ENCODE assay signal across 10 cellular contexts in the genomic region with DNA sequence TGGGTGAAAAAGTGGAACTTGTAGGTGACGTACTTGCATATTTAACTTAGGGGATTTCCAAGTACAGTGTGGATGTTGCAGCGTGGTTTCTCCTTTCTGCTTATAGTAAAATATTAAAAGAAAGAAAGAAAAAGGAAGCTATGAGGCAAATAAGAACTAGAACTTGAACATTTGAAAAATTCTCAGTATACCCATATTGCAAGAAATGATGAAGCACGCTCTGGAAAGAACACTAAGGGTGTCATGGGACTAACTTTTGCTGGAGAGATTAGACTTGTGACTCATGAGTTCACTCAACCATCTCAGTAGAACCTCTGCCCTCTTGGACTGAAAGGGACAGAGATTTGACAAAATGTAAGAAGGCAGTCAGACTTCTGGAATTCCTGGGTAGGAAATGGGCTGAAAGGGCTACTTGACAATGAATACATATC.
DNase-seq lines count a peak whose midpoint lies in the region; ATAC-seq and TF ChIP-seq lines count a peak whose summit lies in the region.
"Had no signal": no experiment of that assay in that cellular context is flagged by ENCODE, and none has a peak within 500 bp of the region (broad histone marks: within the 10 kb centered on the region; RNA-seq: fewer than 3 reads in every experiment).

No MANE protein-coding gene starts in this region.

- no peaks in the 10 kb centered on the region for H3K9me3 Mint-ChIP-seq in chondrocyte (ENCODE audit: low read depth)

- no peak overlapping the region for H3K9ac ChIP-seq in smooth muscle cell (ENCODE audit: low read depth)

- H3K79me2 ChIP-seq in smooth muscle cell (ENCODE audit: low read depth), result no peaks in the 10 kb centered on the region

- peak; percentile 94 for ATAC-seq in GM21360 (IDR thresholded peaks at IDR 0.05; ENCODE audit: unreplicated experiment)
- ATAC-seq in HG03108 (IDR thresholded peaks at IDR 0.05; ENCODE audit: unreplicated experiment), result peak; percentile 89
- ATAC-seq: PC-3 had no signal

- TF ChIP-seq CTCF in chondrocyte (IDR thresholded peaks at IDR 0.05), result no peak
- no peak for TF ChIP-seq CTCF in smooth muscle cell (IDR thresholded peaks at IDR 0.05; ENCODE audit: borderline replicate concordance, insufficient read depth, poor library complexity, severe bottlenecking)

- DNase-seq in GM03348 (ENCODE audit: low spot score) (peak; percentile 21), chondrocyte (ENCODE audit: low spot score) (no peak), NCI-H446 treated with DMSO at 0.1 percent for 48 hours (lab: John Stamatoyannopoulos, UW) (no peak), D341Med (ENCODE audit: low spot score) (no peak), OCI-M2 (lab: John Stamatoyannopoulos, UW; ENCODE audit: unreplicated experiment) (no peak), smooth muscle cell (lab: John Stamatoyannopoulos, UW; ENCODE audit: unreplicated experiment) (no peak)
- DNase-seq: PC-3 had no signal

- no peaks in the 10 kb centered on the region for H3K36me3 Mint-ChIP-seq in chondrocyte (ENCODE audit: low read depth)

- H3K27me3 ChIP-seq in smooth muscle cell (ENCODE audit: low read depth), result no peaks in the 10 kb centered on the region

- no peaks in the 10 kb centered on the region for H4K20me1 ChIP-seq in smooth muscle cell (ENCODE audit: low read depth)

- no peak overlapping the region for H3K4me3 ChIP-seq in smooth muscle cell

- H3K27ac Mint-ChIP-seq in chondrocyte (ENCODE audit: unreplicated experiment), result peak overlapping the region; percentile 23

- H3K4me1 Mint-ChIP-seq in chondrocyte (ENCODE audit: low read depth), result peaks cover 19% of the 10 kb centered on the region
- H3K4me1 Mint-ChIP-seq: neural crest cell had no signal

- H3K27me3 Mint-ChIP-seq in chondrocyte (ENCODE audit: low read depth), result no peaks in the 10 kb centered on the region

- no peak overlapping the region for H3K4me3 Mint-ChIP-seq in chondrocyte (ENCODE audit: unreplicated experiment)
- H3K4me3 Mint-ChIP-seq: neural crest cell had no signal

- H3F3A ChIP-seq in smooth muscle cell (ENCODE audit: low read depth), result no peaks in the 10 kb centered on the region

- H3K27ac ChIP-seq in smooth muscle cell (ENCODE audit: low read depth), result no peak overlapping the region

- no peaks in the 10 kb centered on the region for H3K36me3 ChIP-seq in smooth muscle cell (ENCODE audit: low read depth)

- no peaks in the 10 kb centered on the region for H3K9me3 ChIP-seq in smooth muscle cell (replicated peaks; ENCODE audit: low read depth)

- H3K4me1 ChIP-seq in smooth muscle cell (ENCODE audit: low read depth), result no peaks in the 10 kb centered on the region

- WGBS in smooth muscle cell (ENCODE audit: low lambda C conversion rate), result 78% methylated on average over 3 of the region's 3 CpGs

- H2AFZ ChIP-seq in smooth muscle cell (ENCODE audit: low read depth), result no peak overlapping the region

- H3K4me2 ChIP-seq in smooth muscle cell, result no peak overlapping the region
